8 cellular contexts compared by ENCODE assay signal in the genomic region with DNA sequence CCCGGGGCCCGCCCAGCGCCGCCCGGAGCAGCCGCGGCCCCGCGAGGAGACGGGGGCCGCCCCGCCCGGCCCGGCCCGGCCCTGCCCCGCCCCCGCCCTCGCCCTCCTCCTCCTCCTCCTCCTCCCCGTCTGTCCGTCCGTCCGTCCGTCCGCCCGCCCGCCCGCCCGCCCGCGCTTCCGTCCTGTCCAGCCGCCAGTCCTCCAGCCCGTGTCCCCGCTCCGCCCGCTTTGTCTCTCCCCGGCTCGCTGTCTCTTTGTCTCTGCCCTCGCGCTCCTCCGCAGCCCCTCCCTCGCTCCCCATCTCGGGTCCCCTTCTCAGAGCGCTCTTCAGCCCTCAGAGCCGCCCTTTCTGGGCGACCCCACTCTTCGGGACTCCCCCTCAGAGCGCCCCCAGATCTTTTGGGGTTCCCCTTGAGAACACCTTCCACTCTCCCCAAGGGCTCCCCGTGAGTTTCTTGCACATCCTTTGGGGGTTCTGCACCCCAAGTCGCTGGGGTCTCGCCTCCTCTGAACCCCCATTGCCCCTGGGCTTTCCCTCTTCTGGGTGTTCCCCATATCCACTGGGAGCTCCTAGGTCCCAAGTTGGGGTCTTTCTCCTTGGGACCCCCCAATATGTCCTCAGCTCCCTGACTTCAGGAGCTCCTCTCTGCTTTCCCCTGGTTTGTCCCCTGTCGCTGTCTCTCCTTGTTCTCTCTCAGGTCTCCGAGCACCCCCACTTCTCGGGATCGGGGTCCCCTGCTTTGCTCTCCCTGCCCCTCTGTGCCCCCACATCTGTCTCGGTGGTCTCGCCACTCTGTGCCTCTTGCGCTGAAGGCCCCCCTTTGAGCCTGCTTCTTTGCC.
A peak's percentile ranks its signal among the peaks of the same experiment; 100 is the strongest.
DNase-seq lines count a peak whose midpoint lies in the region; ATAC-seq and TF ChIP-seq lines count a peak whose summit lies in the region.

No MANE protein-coding gene starts in this region.

- ATAC-seq in HG03342 (IDR thresholded peaks at IDR 0.05; ENCODE audit: unreplicated experiment) (peak; percentile 6), body of pancreas (peak; percentile 52), HG02759 (IDR thresholded peaks at IDR 0.05; ENCODE audit: unreplicated experiment) (no peak)

- DNase-seq in SIG-M5 treated with dmso at 0.1 percent for 504 hours (lab: John Stamatoyannopoulos, UW; ENCODE audit: unreplicated experiment) (peak; percentile 39), SIG-M5 (lab: John Stamatoyannopoulos, UW) (no peak), T follicular helper cell (ENCODE audit: low read depth) (peak; percentile 25), body of pancreas (peak; percentile 67 to 68 (median 68))

- peak overlapping the region; percentile 94 for H3K4me2 ChIP-seq in skeletal muscle satellite cell (ENCODE audit: low read length)

- H3K27me3 ChIP-seq in body of pancreas (no peaks in the 10 kb centered on the region), iPS-18a (ENCODE audit: control insufficient read depth, insufficient read depth, low read length) (no peaks in the 10 kb centered on the region), skeletal muscle satellite cell (ENCODE audit: control insufficient read depth, insufficient read depth, low read length) (no peaks in the 10 kb centered on the region)

- WGBS in body of pancreas, 2 donors, result 1% methylated on average over 22 of the region's 58 CpGs

- H3K4me3 ChIP-seq in body of pancreas, result peak overlapping the region; percentile 59 to 65
- H3K4me3 ChIP-seq in iPS-18a (ENCODE audit: low read length), result peak overlapping the region; percentile 89
- peak overlapping the region; percentile 100 for H3K4me3 ChIP-seq in skeletal muscle satellite cell (ENCODE audit: low read length)

- TF ChIP-seq POLR2A in body of pancreas (IDR thresholded peaks at IDR 0.05), result peak in 2 of 3 donors; percentile 25 to 27

- intact Hi-C loops in body of pancreas (cut with DNase I), result no loop called here

- TF ChIP-seq CTCF in body of pancreas (IDR thresholded peaks at IDR 0.05), result no peak

- H3K4me1 ChIP-seq in body of pancreas, result peaks cover 50% of the 10 kb centered on the region
- H3K4me1 ChIP-seq in iPS-18a (ENCODE audit: control insufficient read depth, low read depth, low read length), result peaks cover 39% of the 10 kb centered on the region
- H3K4me1 ChIP-seq in skeletal muscle satellite cell (ENCODE audit: control insufficient read depth, insufficient read depth, low read length), result peaks cover 45% of the 10 kb centered on the region

- H3K27ac ChIP-seq in body of pancreas (peak overlapping the region; percentile 93 to 96 (median 94)), iPS-18a (ENCODE audit: low read length) (peak overlapping the region; percentile 47)

- H3K9ac ChIP-seq in iPS-18a (ENCODE audit: low read length) (peak overlapping the region; percentile 87), skeletal muscle satellite cell (ENCODE audit: low read depth, low read length) (peak overlapping the region; percentile 100)

- H3K36me3 ChIP-seq in body of pancreas (replicated peaks in 1 of 2; ENCODE audit: insufficient read depth in 1 of 2, low read depth in 2 of 2) (no peaks in the 10 kb centered on the region), iPS-18a (ENCODE audit: control insufficient read depth, low read depth, low read length) (no peaks in the 10 kb centered on the region), skeletal muscle satellite cell (ENCODE audit: insufficient read depth, low read length) (peaks cover 6% of the 10 kb centered on the region)

- no peaks in the 10 kb centered on the region for H3K9me3 ChIP-seq in body of pancreas
- no peaks in the 10 kb centered on the region for H3K9me3 ChIP-seq in iPS-18a (ENCODE audit: control insufficient read depth, low read depth, low read length)
- no peaks in the 10 kb centered on the region for H3K9me3 ChIP-seq in skeletal muscle satellite cell (replicated peaks; ENCODE audit: low read length)
